ENCODE assay signal across 39 cellular contexts in genomic region chr4:12880844-12881243, GRCh38.
"Had no signal": no experiment of that assay in that cellular context is flagged by ENCODE, and none has a peak within 500 bp of the region (broad histone marks: within the 10 kb centered on the region; RNA-seq: fewer than 3 reads in every experiment).

No MANE protein-coding gene starts in this region.

- FAIRE-seq: astrocyte, bronchial epithelial cell had no signal

- H3K9me3 Mint-ChIP-seq: activated naive CD4-positive, alpha-beta T cell treated with anti-CD3 and anti-CD28 coated beads, Interleukin-2, amount 50 U/mL, for 24 hours; activated naive CD8-positive, alpha-beta T cell treated with anti-CD3 and anti-CD28 coated beads for 36 hours; activated naive CD8-positive, alpha-beta T cell treated with anti-CD3 and anti-CD28 coated beads, Interleukin-2, amount 10 ng/mL, durations not matched to agents 7 days and 5 days; activated T-helper 2 cell treated with anti-CD3 and anti-CD28 coated beads, Interferon-gamma antibody, Interleukin-2, Interleukin-4, amounts not matched to agents 10 μg/mL and 5 μg/mL and 100 μg/mL, durations not matched to agents 14 hours and 24 hours and 36 hours had no signal

- H3K9me3 ChIP-seq: adrenal gland, ascending aorta, body of pancreas had no signal

- H3K36me3 ChIP-seq: adrenal gland, ascending aorta, brain microvascular endothelial cell, breast epithelium, cardiac muscle cell had no signal

- H3K4me3 ChIP-seq: adrenal gland, ascending aorta, body of pancreas, breast epithelium, cardiac muscle cell had no signal

- H3K27me3 ChIP-seq: adrenal gland, ascending aorta, body of pancreas, brain microvascular endothelial cell, breast epithelium, cardiac muscle cell had no signal

- H3K27ac ChIP-seq: adrenal gland, ascending aorta, body of pancreas, brain microvascular endothelial cell, breast epithelium, cardiac muscle cell had no signal

- DNase-seq: activated effector memory CD4-positive, alpha-beta T cell treated with anti-CD3 and anti-CD28 coated beads, Interleukin-2, amount 50 U/mL, for 16 hours; activated effector memory CD4-positive, alpha-beta T cell treated with Interleukin-2 at 50 U/mL for 16 hours; activated gamma-delta T cell; activated gamma-delta T cell treated with Interleukin-2 at 50 U/mL for 16 hours; activated naive CD4-positive, alpha-beta T cell; activated naive CD4-positive, alpha-beta T cell treated with anti-CD3 and anti-CD28 coated beads for 36 hours; activated naive CD4-positive, alpha-beta T cell treated with anti-CD3 and anti-CD28 coated beads, Interleukin-2, amount 10 ng/mL, durations not matched to agents 7 days and 5 days; activated naive CD4-positive, alpha-beta T cell treated with anti-CD3 and anti-CD28 coated beads, Interleukin-2, amount 50 U/mL, for 16 hours; activated naive CD4-positive, alpha-beta T cell treated with Interleukin-2 at 50 U/mL for 16 hours; activated naive CD8-positive, alpha-beta T cell treated with anti-CD3 and anti-CD28 coated beads for 36 hours; activated naive CD8-positive, alpha-beta T cell treated with anti-CD3 and anti-CD28 coated beads, Interleukin-2, amount 10 ng/mL, durations not matched to agents 7 days and 5 days; activated naive CD8-positive, alpha-beta T cell treated with anti-CD3 and anti-CD28 coated beads, Interleukin-2, amount 50 U/mL, for 24 hours; activated T-cell treated with anti-CD3 and anti-CD28 coated beads, Interleukin-2, amount 50 U/mL, for 24 hours; activated T-cell treated with anti-CD3 and anti-CD28 coated beads, Interleukin-2, amount 50 U/mL, for 4 hours; activated T-cell treated with anti-CD3 and anti-CD28 coated beads, Interleukin-2, amount 50 U/mL, for 48 hours; activated T-cell treated with anti-CD3 and anti-CD28 coated beads, Interleukin-2, amount 50 U/mL, for 72 hours; adrenal gland; amniotic stem cell; amygdala; anterior cingulate cortex; aorta; body of pancreas; brain microvascular endothelial cell; caudate nucleus; central memory CD4-positive, alpha-beta T cell; cerebellar nuclear complex had no signal

- ATAC-seq: activated naive CD4-positive, alpha-beta T cell treated with anti-CD3 and anti-CD28 coated beads, Interleukin-2, amount 50 U/mL, for 72 hours; activated naive CD8-positive, alpha-beta T cell treated with anti-CD3 and anti-CD28 coated beads, Interleukin-2, amount 50 U/mL, for 24 hours; activated T-cell treated with anti-CD3 and anti-CD28 coated beads, Interleukin-2, amount 50 U/mL, for 4 hours; activated T-cell treated with anti-CD3 and anti-CD28 coated beads, Interleukin-2, amount 50 U/mL, for 72 hours; activated T-helper 17 cell treated with anti-CD3 and anti-CD28 coated beads, Interleukin-2, amount 50 U/mL, for 72 hours; body of pancreas had no signal

- H3K27ac Mint-ChIP-seq: activated naive CD4-positive, alpha-beta T cell treated with anti-CD3 and anti-CD28 coated beads for 36 hours; activated naive CD4-positive, alpha-beta T cell treated with anti-CD3 and anti-CD28 coated beads, Interleukin-2, amount 10 ng/mL, durations not matched to agents 7 days and 5 days; activated naive CD4-positive, alpha-beta T cell treated with anti-CD3 and anti-CD28 coated beads, Interleukin-2, amount 50 U/mL, for 24 hours; activated naive CD4-positive, alpha-beta T cell treated with anti-CD3 and anti-CD28 coated beads, Interleukin-2, amount 50 U/mL, for 72 hours; activated naive CD8-positive, alpha-beta T cell; activated naive CD8-positive, alpha-beta T cell treated with anti-CD3 and anti-CD28 coated beads for 36 hours; activated naive CD8-positive, alpha-beta T cell treated with anti-CD3 and anti-CD28 coated beads, Interleukin-2, amount 10 ng/mL, durations not matched to agents 7 days and 5 days; activated naive CD8-positive, alpha-beta T cell treated with anti-CD3 and anti-CD28 coated beads, Interleukin-2, amount 50 U/mL, for 24 hours; activated T-cell treated with anti-CD3 and anti-CD28 coated beads, Interleukin-2, amount 50 U/mL, for 24 hours; activated T-cell treated with anti-CD3 and anti-CD28 coated beads, Interleukin-2, amount 50 U/mL, for 72 hours; activated T-helper 1 cell treated with anti-CD3 and anti-CD28 coated beads, Interleukin-12 subunit alpha, Interleukin-12 subunit beta, Interleukin-2, Interleukin-4 antibody, amounts not matched to agents 30 ng/mL and 10 ng/mL and 1 ng/mL, durations not matched to agents 14 hours and 24 hours and 36 hours; activated T-helper 17 cell treated with anti-CD3 and anti-CD28 coated beads, Interleukin-2, amount 50 U/mL, for 72 hours; activated T-helper 2 cell treated with anti-CD3 and anti-CD28 coated beads, Interferon-gamma antibody, Interleukin-2, Interleukin-4, amounts not matched to agents 10 μg/mL and 5 μg/mL and 100 μg/mL, durations not matched to agents 14 hours and 24 hours and 36 hours; brain had no signal

- H3K36me3 Mint-ChIP-seq: activated naive CD4-positive, alpha-beta T cell treated with anti-CD3 and anti-CD28 coated beads, Interleukin-2, amount 10 ng/mL, durations not matched to agents 7 days and 5 days; activated naive CD4-positive, alpha-beta T cell treated with anti-CD3 and anti-CD28 coated beads, Interleukin-2, amount 50 U/mL, for 24 hours; activated naive CD8-positive, alpha-beta T cell treated with anti-CD3 and anti-CD28 coated beads for 36 hours; activated naive CD8-positive, alpha-beta T cell treated with anti-CD3 and anti-CD28 coated beads, Interleukin-2, amount 10 ng/mL, durations not matched to agents 7 days and 5 days; brain had no signal

- H3K4me1 Mint-ChIP-seq: activated naive CD4-positive, alpha-beta T cell treated with anti-CD3 and anti-CD28 coated beads, Interleukin-2, amount 10 ng/mL, durations not matched to agents 7 days and 5 days; activated naive CD4-positive, alpha-beta T cell treated with anti-CD3 and anti-CD28 coated beads, Interleukin-2, amount 50 U/mL, for 24 hours; activated naive CD8-positive, alpha-beta T cell treated with anti-CD3 and anti-CD28 coated beads for 36 hours; activated naive CD8-positive, alpha-beta T cell treated with anti-CD3 and anti-CD28 coated beads, Interleukin-2, amount 10 ng/mL, durations not matched to agents 7 days and 5 days; activated naive CD8-positive, alpha-beta T cell treated with anti-CD3 and anti-CD28 coated beads, Interleukin-2, amount 50 U/mL, for 24 hours; activated T-helper 17 cell treated with anti-CD3 and anti-CD28 coated beads, Interleukin-2, amount 50 U/mL, for 72 hours; central memory CD8-positive, alpha-beta T cell had no signal

- H3K4me1 ChIP-seq: adrenal gland, ascending aorta, breast epithelium had no signal

- H3K4me3 Mint-ChIP-seq: activated naive CD4-positive, alpha-beta T cell treated with anti-CD3 and anti-CD28 coated beads for 36 hours; activated naive CD4-positive, alpha-beta T cell treated with anti-CD3 and anti-CD28 coated beads, Interleukin-2, amount 10 ng/mL, durations not matched to agents 7 days and 5 days; activated naive CD4-positive, alpha-beta T cell treated with anti-CD3 and anti-CD28 coated beads, Interleukin-2, amount 50 U/mL, for 24 hours; activated naive CD8-positive, alpha-beta T cell; activated naive CD8-positive, alpha-beta T cell treated with anti-CD3 and anti-CD28 coated beads for 36 hours; activated naive CD8-positive, alpha-beta T cell treated with anti-CD3 and anti-CD28 coated beads, Interleukin-2, amount 10 ng/mL, durations not matched to agents 7 days and 5 days; activated naive CD8-positive, alpha-beta T cell treated with anti-CD3 and anti-CD28 coated beads, Interleukin-2, amount 50 U/mL, for 24 hours; activated T-cell treated with anti-CD3 and anti-CD28 coated beads, Interleukin-2, amount 50 U/mL, for 24 hours; activated T-cell treated with anti-CD3 and anti-CD28 coated beads, Interleukin-2, amount 50 U/mL, for 4 hours; activated T-cell treated with anti-CD3 and anti-CD28 coated beads, Interleukin-2, amount 50 U/mL, for 72 hours; activated T-helper 1 cell treated with anti-CD3 and anti-CD28 coated beads, Interleukin-12 subunit alpha, Interleukin-12 subunit beta, Interleukin-2, Interleukin-4 antibody, amounts not matched to agents 30 ng/mL and 10 ng/mL and 1 ng/mL, durations not matched to agents 14 hours and 24 hours and 36 hours; activated T-helper 17 cell treated with anti-CD3 and anti-CD28 coated beads, Interleukin-2, amount 50 U/mL, for 72 hours; brain; central memory CD8-positive, alpha-beta T cell had no signal

- H3K27me3 Mint-ChIP-seq: activated naive CD4-positive, alpha-beta T cell treated with anti-CD3 and anti-CD28 coated beads, Interleukin-2, amount 10 ng/mL, durations not matched to agents 7 days and 5 days; activated naive CD4-positive, alpha-beta T cell treated with anti-CD3 and anti-CD28 coated beads, Interleukin-2, amount 50 U/mL, for 24 hours; activated naive CD8-positive, alpha-beta T cell; activated naive CD8-positive, alpha-beta T cell treated with anti-CD3 and anti-CD28 coated beads for 36 hours; activated naive CD8-positive, alpha-beta T cell treated with anti-CD3 and anti-CD28 coated beads, Interleukin-2, amount 10 ng/mL, durations not matched to agents 7 days and 5 days; activated naive CD8-positive, alpha-beta T cell treated with anti-CD3 and anti-CD28 coated beads, Interleukin-2, amount 50 U/mL, for 24 hours; activated T-cell treated with anti-CD3 and anti-CD28 coated beads, Interleukin-2, amount 50 U/mL, for 24 hours; activated T-helper 17 cell treated with anti-CD3 and anti-CD28 coated beads, Interleukin-2, amount 50 U/mL, for 72 hours; brain; central memory CD8-positive, alpha-beta T cell had no signal
